In genomic region chr2:74001121-74001520, GRCh38 we compare ENCODE assay signal across 1 cellular context.
TF ChIP-seq lines count a peak whose summit lies in the region.

No MANE protein-coding gene starts in this region.

TF ChIP-seq in HCT116, 20 proteins besides CTCF, POLR2A, EP300 and RAD21 (continued from another document):
- TF ChIP-seq ZBTB33 (IDR thresholded peaks at IDR 0.05; ENCODE audit: extremely low read depth, insufficient replicate concordance, low read length), result no peak
- TF ChIP-seq SRF (IDR thresholded peaks at IDR 0.05; ENCODE audit: low read depth), result no peak
- TF ChIP-seq ZNF274 (IDR thresholded peaks at IDR 0.05; ENCODE audit: low read depth, low read length), result no peak
- TF ChIP-seq ZFX (IDR thresholded peaks at IDR 0.05), result no peak
- no peak for TF ChIP-seq POLR2AphosphoS5 (IDR thresholded peaks at IDR 0.05; ENCODE audit: low read depth, low read length)
- no peak for TF ChIP-seq SP1 (IDR thresholded peaks at IDR 0.05; ENCODE audit: low read depth)
- no peak for TF ChIP-seq REST (IDR thresholded peaks at IDR 0.05; ENCODE audit: low read depth)
- no peak for TF ChIP-seq EGR1 (IDR thresholded peaks at IDR 0.05; ENCODE audit: low read depth)
- no peak for TF ChIP-seq EZH2 (IDR thresholded peaks at IDR 0.05)
